23 cellular contexts compared by ENCODE assay signal in the genomic region with DNA sequence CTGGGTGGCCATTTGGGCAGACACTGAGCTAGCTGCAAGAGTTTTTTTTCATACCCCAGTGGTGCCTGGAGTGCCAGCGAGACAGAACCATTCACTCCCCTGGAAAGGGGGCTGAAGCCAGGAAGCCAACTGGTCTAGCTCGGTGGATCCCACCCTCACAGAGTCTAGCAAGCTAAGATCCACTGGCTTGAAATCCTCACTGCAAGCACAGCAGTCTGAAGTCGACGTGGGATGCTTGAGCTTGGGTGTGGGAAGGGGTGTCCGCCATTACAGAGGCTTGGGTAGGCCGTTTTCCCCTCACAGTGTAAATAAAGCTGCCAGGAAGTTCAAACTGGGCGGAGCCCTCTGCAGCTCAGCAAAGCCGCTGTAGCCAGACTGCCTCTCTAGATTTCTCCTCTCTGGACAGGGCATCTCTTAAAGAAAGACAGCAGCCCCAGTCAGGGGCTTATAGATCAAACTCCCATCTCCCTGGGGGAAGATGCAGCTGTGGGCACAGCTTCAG.
"Had no signal": no experiment of that assay in that cellular context is flagged by ENCODE, and none has a peak within 500 bp of the region (broad histone marks: within the 10 kb centered on the region; RNA-seq: fewer than 3 reads in every experiment).

No MANE protein-coding gene starts in this region.

- H3K27ac Mint-ChIP-seq: memory B cell; natural killer cell treated with Interleukin-12 subunit alpha and Interleukin-12 subunit beta and Interleukin-15 and Interleukin-18, amount 100 ng/mL, for 72 hours; stimulated activated effector memory CD8-positive, alpha-beta T cell treated with anti-CD3 and anti-CD28 coated beads, Interleukin-12 subunit alpha, Interleukin-12 subunit beta, amount 100 ng/mL, for 72 hours; stimulated activated naive CD8-positive, alpha-beta T cell treated with anti-CD3 and anti-CD28 coated beads, Interleukin-15, Interleukin-2, amounts not matched to agents 100 ng/mL and 50 ng/mL, for 24 hours; type B pancreatic cell had no signal

- H3K27me3 Mint-ChIP-seq: memory B cell; naive thymus-derived CD4-positive, alpha-beta T cell; natural killer cell treated with Interleukin-12 subunit alpha and Interleukin-12 subunit beta and Interleukin-15 and Interleukin-18, amount 100 ng/mL, for 72 hours; stimulated activated naive CD8-positive, alpha-beta T cell treated with anti-CD3 and anti-CD28 coated beads, Interleukin-15, Interleukin-2, amounts not matched to agents 100 ng/mL and 50 ng/mL, for 24 hours; type B pancreatic cell had no signal

- ATAC-seq: left cardiac atrium; left lobe of liver; left ventricle myocardium superior; mucosa of descending colon; naive thymus-derived CD4-positive, alpha-beta T cell; natural killer cell treated with Interleukin-12 subunit alpha and Interleukin-12 subunit beta and Interleukin-15 and Interleukin-18, amount 100 ng/mL, for 72 hours; right cardiac atrium; stimulated activated effector memory CD8-positive, alpha-beta T cell treated with anti-CD3 and anti-CD28 coated beads, Interleukin-12 subunit alpha, Interleukin-12 subunit beta, amount 100 ng/mL, for 72 hours had no signal

- H3K4me1 Mint-ChIP-seq: memory B cell had no signal

- DNase-seq: islet precursor cell; kidney glomerular epithelial cell; left cardiac atrium; left ventricle myocardium superior; midbrain; mucosa of descending colon; naive thymus-derived CD4-positive, alpha-beta T cell; ovary; retina; right cardiac atrium; sigmoid colon; small intestine; spleen; stimulated activated CD4-positive, alpha-beta T cell treated with anti-CD3 and anti-CD28 coated beads, Interleukin-4, amount 100 ng/mL, for 24 hours; stimulated activated naive CD4-positive, alpha-beta T cell; tibial artery; uterus had no signal

- H3K9me3 Mint-ChIP-seq: memory B cell; natural killer cell treated with Interleukin-12 subunit alpha and Interleukin-12 subunit beta and Interleukin-15 and Interleukin-18, amount 100 ng/mL, for 72 hours; stimulated activated effector memory CD8-positive, alpha-beta T cell treated with anti-CD3 and anti-CD28 coated beads, Interleukin-12 subunit alpha, Interleukin-12 subunit beta, amount 100 ng/mL, for 72 hours; stimulated activated naive CD8-positive, alpha-beta T cell treated with anti-CD3 and anti-CD28 coated beads, Interleukin-15, Interleukin-2, amounts not matched to agents 100 ng/mL and 50 ng/mL, for 24 hours had no signal

- H3K36me3 Mint-ChIP-seq: stimulated activated effector memory CD8-positive, alpha-beta T cell treated with anti-CD3 and anti-CD28 coated beads, Interleukin-12 subunit alpha, Interleukin-12 subunit beta, amount 100 ng/mL, for 72 hours had no signal

- H3K4me3 Mint-ChIP-seq: memory B cell; naive thymus-derived CD4-positive, alpha-beta T cell; natural killer cell treated with Interleukin-12 subunit alpha and Interleukin-12 subunit beta and Interleukin-15 and Interleukin-18, amount 100 ng/mL, for 72 hours; stimulated activated effector memory CD8-positive, alpha-beta T cell treated with anti-CD3 and anti-CD28 coated beads, Interleukin-12 subunit alpha, Interleukin-12 subunit beta, amount 100 ng/mL, for 72 hours; stimulated activated naive CD8-positive, alpha-beta T cell treated with anti-CD3 and anti-CD28 coated beads, Interleukin-15, Interleukin-2, amounts not matched to agents 100 ng/mL and 50 ng/mL, for 24 hours; type B pancreatic cell had no signal
